In the genomic region with DNA sequence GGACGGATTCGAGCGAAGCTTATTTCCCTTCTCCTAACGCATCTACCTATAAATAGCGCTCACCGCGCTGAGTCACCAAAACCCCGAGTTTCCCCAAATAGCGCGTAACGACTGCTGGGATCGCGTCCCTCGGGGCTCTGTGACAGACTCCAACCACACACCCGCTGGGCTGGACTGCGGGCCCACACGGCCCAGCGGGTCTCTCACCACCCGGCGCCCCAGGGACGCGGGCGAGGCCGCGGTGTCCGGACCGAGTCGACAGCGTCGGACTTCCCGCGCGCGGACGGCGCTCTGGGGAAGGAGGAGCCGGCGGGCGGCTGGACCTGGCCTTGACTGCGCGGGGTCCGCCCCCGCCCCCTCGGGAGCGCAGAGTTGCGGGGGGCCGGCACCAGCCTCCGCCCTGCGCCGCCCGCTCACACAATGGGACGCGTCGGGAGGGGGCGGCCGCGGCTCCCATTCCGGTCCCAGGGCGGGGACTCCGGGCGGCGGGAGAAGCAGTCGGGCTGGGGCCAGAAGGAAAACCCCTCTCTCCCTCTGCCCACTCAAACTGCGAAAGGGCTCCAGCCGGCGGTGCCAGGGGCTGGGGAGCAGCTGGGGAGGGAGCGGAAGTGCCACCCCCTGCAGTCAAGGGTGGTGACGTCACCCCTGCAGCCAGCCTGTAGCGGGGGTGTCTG, we compare ENCODE assay signal across 1 cellular context.
TF ChIP-seq lines count a peak whose summit lies in the region.

No MANE protein-coding gene starts in this region.

TF ChIP-seq in HEK293, 187 proteins besides CTCF, POLR2A, EP300 and RAD21 (continued from another document):
- TF ChIP-seq, protein P1, sequence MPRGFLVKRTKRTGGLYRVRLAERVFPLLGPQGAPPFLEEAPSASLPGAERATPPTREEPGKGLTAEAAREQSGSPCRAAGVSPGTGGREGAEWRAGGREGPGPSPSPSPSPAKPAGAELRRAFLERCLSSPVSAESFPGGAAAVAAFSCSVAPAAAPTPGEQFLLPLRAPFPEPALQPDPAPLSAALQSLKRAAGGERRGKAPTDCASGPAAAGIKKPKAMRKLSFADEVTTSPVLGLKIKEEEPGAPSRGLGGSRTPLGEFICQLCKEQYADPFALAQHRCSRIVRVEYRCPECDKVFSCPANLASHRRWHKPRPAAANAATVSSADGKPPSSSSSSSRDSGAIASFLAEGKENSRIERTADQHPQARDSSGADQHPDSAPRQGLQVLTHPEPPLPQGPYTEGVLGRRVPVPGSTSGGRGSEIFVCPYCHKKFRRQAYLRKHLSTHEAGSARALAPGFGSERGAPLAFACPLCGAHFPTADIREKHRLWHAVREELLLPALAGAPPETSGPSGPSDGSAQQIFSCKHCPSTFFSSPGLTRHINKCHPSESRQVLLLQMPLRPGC (tag by site-specific recombination; IDR thresholded peaks at IDR 0.05) = peak; percentile 82; the same call in 1 of the 2 replicates
- no peak; the same call in 1 of the 2 replicates for TF ChIP-seq ZBTB1 (tag by site-specific recombination; IDR thresholded peaks at IDR 0.05)
- peak; percentile 15; the same call in 1 of the 2 replicates for TF ChIP-seq KLF7 (tag by site-specific recombination; IDR thresholded peaks at IDR 0.05; ENCODE audit: borderline replicate concordance)
- TF ChIP-seq ZNF555 (tag by site-specific recombination; conservative IDR thresholded peaks at IDR 0.05) = no peak
- TF ChIP-seq ZNF530 (tag by site-specific recombination; IDR thresholded peaks at IDR 0.05; ENCODE audit: low read depth) = no peak
- no peak for TF ChIP-seq ZNF354C (tag by site-specific recombination; IDR thresholded peaks at IDR 0.05; ENCODE audit: borderline replicate concordance, low read depth)
- TF ChIP-seq ZNF677 (tag by site-specific recombination; IDR thresholded peaks at IDR 0.05) = 0 out of 2 replicates have a peak, but pooled peaks have one; percentile 8
- TF ChIP-seq ZNF670 (tag by site-specific recombination; IDR thresholded peaks at IDR 0.05; ENCODE audit: low read depth) = no peak
- no peak for TF ChIP-seq ZNF221 (tag by site-specific recombination; IDR thresholded peaks at IDR 0.05; ENCODE audit: borderline replicate concordance)
- TF ChIP-seq ZNF341 (tag by site-specific recombination; IDR thresholded peaks at IDR 0.05; ENCODE audit: low read depth) = peak; percentile 96
- peak; percentile 99 for TF ChIP-seq ZIC2 (tag by site-specific recombination; IDR thresholded peaks at IDR 0.05)
- TF ChIP-seq, protein P2, sequence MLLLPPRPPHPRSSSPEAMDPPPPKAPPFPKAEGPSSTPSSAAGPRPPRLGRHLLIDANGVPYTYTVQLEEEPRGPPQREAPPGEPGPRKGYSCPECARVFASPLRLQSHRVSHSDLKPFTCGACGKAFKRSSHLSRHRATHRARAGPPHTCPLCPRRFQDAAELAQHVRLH (tag by site-specific recombination; IDR thresholded peaks at IDR 0.05) = no peak
- TF ChIP-seq BCL11B (tag by site-specific recombination; IDR thresholded peaks at IDR 0.05; ENCODE audit: low read depth) = peak; percentile 49; the same call in 1 of the 2 replicates
- peak; percentile 93 for TF ChIP-seq ZFHX2 (tag by site-specific recombination; conservative IDR thresholded peaks at IDR 0.05)
- TF ChIP-seq, protein P3, sequence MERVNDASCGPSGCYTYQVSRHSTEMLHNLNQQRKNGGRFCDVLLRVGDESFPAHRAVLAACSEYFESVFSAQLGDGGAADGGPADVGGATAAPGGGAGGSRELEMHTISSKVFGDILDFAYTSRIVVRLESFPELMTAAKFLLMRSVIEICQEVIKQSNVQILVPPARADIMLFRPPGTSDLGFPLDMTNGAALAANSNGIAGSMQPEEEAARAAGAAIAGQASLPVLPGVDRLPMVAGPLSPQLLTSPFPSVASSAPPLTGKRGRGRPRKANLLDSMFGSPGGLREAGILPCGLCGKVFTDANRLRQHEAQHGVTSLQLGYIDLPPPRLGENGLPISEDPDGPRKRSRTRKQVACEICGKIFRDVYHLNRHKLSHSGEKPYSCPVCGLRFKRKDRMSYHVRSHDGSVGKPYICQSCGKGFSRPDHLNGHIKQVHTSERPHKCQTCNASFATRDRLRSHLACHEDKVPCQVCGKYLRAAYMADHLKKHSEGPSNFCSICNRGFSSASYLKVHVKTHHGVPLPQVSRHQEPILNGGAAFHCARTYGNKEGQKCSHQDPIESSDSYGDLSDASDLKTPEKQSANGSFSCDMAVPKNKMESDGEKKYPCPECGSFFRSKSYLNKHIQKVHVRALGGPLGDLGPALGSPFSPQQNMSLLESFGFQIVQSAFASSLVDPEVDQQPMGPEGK (tag by site-specific recombination; IDR thresholded peaks at IDR 0.05) = peak; percentile 100
- peak; percentile 78 for TF ChIP-seq ZBTB48 (tag by site-specific recombination; IDR thresholded peaks at IDR 0.05)
- TF ChIP-seq ZBTB11 (tag by site-specific recombination; conservative IDR thresholded peaks at IDR 0.05; ENCODE audit: low read depth) = 0 out of 2 replicates have a peak, but pooled peaks have one; percentile 45
- TF ChIP-seq, protein P4, sequence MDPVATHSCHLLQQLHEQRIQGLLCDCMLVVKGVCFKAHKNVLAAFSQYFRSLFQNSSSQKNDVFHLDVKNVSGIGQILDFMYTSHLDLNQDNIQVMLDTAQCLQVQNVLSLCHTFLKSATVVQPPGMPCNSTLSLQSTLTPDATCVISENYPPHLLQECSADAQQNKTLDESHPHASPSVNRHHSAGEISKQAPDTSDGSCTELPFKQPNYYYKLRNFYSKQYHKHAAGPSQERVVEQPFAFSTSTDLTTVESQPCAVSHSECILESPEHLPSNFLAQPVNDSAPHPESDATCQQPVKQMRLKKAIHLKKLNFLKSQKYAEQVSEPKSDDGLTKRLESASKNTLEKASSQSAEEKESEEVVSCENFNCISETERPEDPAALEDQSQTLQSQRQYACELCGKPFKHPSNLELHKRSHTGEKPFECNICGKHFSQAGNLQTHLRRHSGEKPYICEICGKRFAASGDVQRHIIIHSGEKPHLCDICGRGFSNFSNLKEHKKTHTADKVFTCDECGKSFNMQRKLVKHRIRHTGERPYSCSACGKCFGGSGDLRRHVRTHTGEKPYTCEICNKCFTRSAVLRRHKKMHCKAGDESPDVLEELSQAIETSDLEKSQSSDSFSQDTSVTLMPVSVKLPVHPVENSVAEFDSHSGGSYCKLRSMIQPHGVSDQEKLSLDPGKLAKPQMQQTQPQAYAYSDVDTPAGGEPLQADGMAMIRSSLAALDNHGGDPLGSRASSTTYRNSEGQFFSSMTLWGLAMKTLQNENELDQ (tag by site-specific recombination; IDR thresholded peaks at IDR 0.05; ENCODE audit: low read depth) = no peak
- TF ChIP-seq MYNN (tag by site-specific recombination; IDR thresholded peaks at IDR 0.05; ENCODE audit: borderline replicate concordance) = no peak
- TF ChIP-seq MZF1 (tag by site-specific recombination; IDR thresholded peaks at IDR 0.05; ENCODE audit: borderline replicate concordance) = peak; percentile 73
- TF ChIP-seq FEZF1 (tag by site-specific recombination; IDR thresholded peaks at IDR 0.05) = peak; percentile 83
- TF ChIP-seq OSR2 (tag by site-specific recombination; IDR thresholded peaks at IDR 0.05) = peak; percentile 44; the same call in 1 of the 2 replicates
- TF ChIP-seq ZNF391 (tag by site-specific recombination; IDR thresholded peaks at IDR 0.05; ENCODE audit: borderline replicate concordance, low read depth) = peak; percentile 31; the same call in 1 of the 2 replicates
- TF ChIP-seq ZFP69B (tag by site-specific recombination; IDR thresholded peaks at IDR 0.05) = peak; percentile 96
- peak; percentile 94 for TF ChIP-seq ZNF660 (tag by site-specific recombination; IDR thresholded peaks at IDR 0.05)
- peak; percentile 53; the same call in 1 of the 2 replicates for TF ChIP-seq ZNF121 (tag by site-specific recombination; IDR thresholded peaks at IDR 0.05)
- peak; percentile 61; the same call in 1 of the 2 replicates for TF ChIP-seq ZBTB20 (tag by site-specific recombination; IDR thresholded peaks at IDR 0.05)
- TF ChIP-seq ZNF843 (tag by site-specific recombination; IDR thresholded peaks at IDR 0.05) = 0 out of 2 replicates have a peak, but pooled peaks have one; percentile 17
- TF ChIP-seq ZNF335 (tag by site-specific recombination; conservative IDR thresholded peaks at IDR 0.05) = peak; percentile 19; the same call in 1 of the 2 replicates
- no peak for TF ChIP-seq HOXD13 (CRISPR knock-in tag; IDR thresholded peaks at IDR 0.05; ENCODE audit: borderline replicate concordance)
- TF ChIP-seq YY1 (tag by site-specific recombination; IDR thresholded peaks at IDR 0.05) = peak; percentile 61; the same call in 1 of the 2 replicates
- TF ChIP-seq ZNF140 (tag by site-specific recombination; IDR thresholded peaks at IDR 0.05) = peak; percentile 53; the same call in 1 of the 2 replicates
- peak; percentile 52; the same call in 1 of the 2 replicates for TF ChIP-seq PRDM6 (tag by site-specific recombination; IDR thresholded peaks at IDR 0.05)
TF ChIP-seq in HEK293: peak in this region for 70.
